Comparison of ENCODE assay signal across 25 cellular contexts in genomic region chr16:88699180-88699579, GRCh38. TPM values are rescaled to one million over a fixed set of nuclear protein-coding genes. Genes with fewer than 3 reads are reported as not detected.
DNase-seq lines count a peak whose midpoint lies in the region; ATAC-seq, FAIRE-seq and TF ChIP-seq lines count a peak whose summit lies in the region.
"Had no signal": no experiment of that assay in that cellular context is flagged by ENCODE, and none has a peak within 500 bp of the region (broad histone marks: within the 10 kb centered on the region; RNA-seq: fewer than 3 reads in every experiment).

No MANE protein-coding gene starts in this region.

- H3K36me3 Mint-ChIP-seq in type B pancreatic cell (no peaks in the 10 kb centered on the region), Calu3 (ENCODE audit: insufficient read depth, unreplicated experiment) (peaks cover 22% of the 10 kb centered on the region)

- no peak for TF ChIP-seq RAD21 in HepG2 (CRISPR knock-in tag; IDR thresholded peaks at IDR 0.05)

- H4K20me1 ChIP-seq in HepG2 (ENCODE audit: insufficient read depth, low read length) = no peaks in the 10 kb centered on the region

- CTCF ChIA-PET in HepG2 (lab: Yijun Ruan, JAX; ENCODE audit: low intra/inter-chr PET ratio, low total read pairs) (no interaction called here), Calu3 (lab: Charles Lee) (no interaction called here)

- no peak for TF ChIP-seq EP300 in HepG2 (IDR thresholded peaks at IDR 0.05; ENCODE audit: low read depth in 2 of 2, low read length in 2 of 2)
- no peak for TF ChIP-seq EP300 in HepG2 (CRISPR knock-in tag; IDR thresholded peaks at IDR 0.05; ENCODE audit: borderline replicate concordance)

- H3K4me1 ChIP-seq in HepG2 (ENCODE audit: insufficient read depth, low read length) = peaks cover 54% of the 10 kb centered on the region
- H3K4me1 ChIP-seq in right lobe of liver = peaks cover 0 to 4% (median 0%) of the 10 kb centered on the region in 4 donors
- peaks cover 58% of the 10 kb centered on the region for H3K4me1 ChIP-seq in lower lobe of right lung
- H3K4me1 ChIP-seq: prostate gland had no signal

- FAIRE-seq in HepG2 (lab: Jason Lieb, UNC) = no peak
- FAIRE-seq: frontal cortex, H54 had no signal

- no peak for ATAC-seq in HepG2
- no peak for ATAC-seq in right lobe of liver
- no peak for ATAC-seq in lower lobe of right lung
- ATAC-seq: activated CD8-positive, alpha-beta T cell treated with anti-CD3 and anti-CD28 coated beads, Interleukin-2, amount 10 ng/mL, durations not matched to agents 7 days and 5 days had no signal

- TF ChIP-seq CTCF in HepG2 (CRISPR knock-in tag; IDR thresholded peaks at IDR 0.05) (no peak), right lobe of liver (IDR thresholded peaks at IDR 0.05) (no peak), lower lobe of right lung (IDR thresholded peaks at IDR 0.05) (no peak), type B pancreatic cell (conservative IDR thresholded peaks at IDR 0.05) (no peak), Calu3 (IDR thresholded peaks at IDR 0.05; ENCODE audit: unreplicated experiment) (no peak)

- H3K4me1 Mint-ChIP-seq in type B pancreatic cell (ENCODE audit: unreplicated experiment) (peaks cover 4% of the 10 kb centered on the region), Calu3 (ENCODE audit: low read depth, unreplicated experiment) (no peaks in the 10 kb centered on the region)

- H3K9me3 Mint-ChIP-seq in type B pancreatic cell (no peaks in the 10 kb centered on the region), Calu3 (ENCODE audit: low read depth, unreplicated experiment) (no peaks in the 10 kb centered on the region)
- H3K9me3 Mint-ChIP-seq: stimulated activated naive CD8-positive, alpha-beta T cell treated with anti-CD3 and anti-CD28 coated beads, Interleukin-15, Interleukin-2, amounts not matched to agents 100 ng/mL and 50 ng/mL, for 24 hours had no signal

- no peaks in the 10 kb centered on the region for H3K9me3 ChIP-seq in HepG2 (ENCODE audit: low read length)
- H3K9me3 ChIP-seq in right lobe of liver = no peaks in the 10 kb centered on the region
- H3K9me3 ChIP-seq in lower lobe of right lung = no peaks in the 10 kb centered on the region
- H3K9me3 ChIP-seq: prostate gland, sigmoid colon, SJSA1, thoracic aorta had no signal

- POLR2A ChIA-PET in HepG2 (lab: Yijun Ruan, JAX) = no interaction called here

- H2AFZ ChIP-seq in HepG2 (ENCODE audit: low read length) = no peak overlapping the region

- H3K36me3 ChIP-seq in HepG2 (replicated peaks in 1 of 2; ENCODE audit: control insufficient read depth in 1 of 2, insufficient read depth in 2 of 2, low read length in 2 of 2) (peaks cover 11 to 12% of the 10 kb centered on the region in 2 experiments; a peak in 4 of 5 replicates), right lobe of liver (peaks cover 0 to 9% (median 1%) of the 10 kb centered on the region in 4 donors), lower lobe of right lung (peaks cover 57% of the 10 kb centered on the region)
- H3K36me3 ChIP-seq: prostate gland had no signal

- WGBS in HepG2 (ENCODE audit: low lambda C conversion rate) = 100% methylated on average over 6 of the region's 16 CpGs
- no CpG with 5 or more reads among the region's 16 CpGs for WGBS in right lobe of liver (ENCODE audit: insufficient coverage, low coverage, low lambda C conversion rate, missing lambda C conversion rate)

- no peak overlapping the region for H3K27ac ChIP-seq in HepG2 (ENCODE audit: extremely low read length, insufficient read depth, low read length)
- H3K27ac ChIP-seq in right lobe of liver = no peak overlapping the region
- H3K27ac ChIP-seq in lower lobe of right lung = peak overlapping the region; percentile 89
- H3K27ac ChIP-seq: prostate gland, sigmoid colon, SJSA1, thoracic aorta had no signal

- H3K9ac ChIP-seq in HepG2 (ENCODE audit: insufficient read depth, low read depth, low read length) = no peak overlapping the region

- H3K27ac Mint-ChIP-seq in type B pancreatic cell (no peak overlapping the region), Calu3 (ENCODE audit: unreplicated experiment) (no peak overlapping the region)

- BruUV-seq in HepG2 (replicated peaks; lab: Mats Ljungman, UMichigan) (TSS peak; percentile 16), Calu3 (replicated peaks; lab: Mats Ljungman, UMichigan) (no TSS peak)

- no peak overlapping the region for H3K4me3 Mint-ChIP-seq in type B pancreatic cell
- no peak overlapping the region for H3K4me3 Mint-ChIP-seq in Calu3 (ENCODE audit: low read depth, unreplicated experiment)

- no peak overlapping the region for H3K4me2 ChIP-seq in HepG2 (ENCODE audit: low read depth, low read length)

- in situ Hi-C loops in HepG2 (cut with HindIII; ENCODE audit: extremely low pct_ligation_motif_present, low pct_unique_long_range_greater_than_20kb) = no loop called here

- intact Hi-C loops in HepG2 (cut with micrococcal nuclease; ENCODE audit: unreplicated experiment) = no loop called here
- intact Hi-C loops in right lobe of liver (cut with DNase I) = no loop called here
- intact Hi-C loops in lower lobe of right lung (cut with DNase I) = no loop called here
- intact Hi-C loops in Calu3 (cut with micrococcal nuclease; ENCODE audit: unreplicated experiment) = no loop called here

- H3K27me3 ChIP-seq in HepG2 (ENCODE audit: control insufficient read depth in 1 of 2, insufficient read depth in 2 of 2, low read length in 2 of 2) = peaks cover 5% of the 10 kb centered on the region in 2 experiments; a peak in 3 of 5 replicates
- no peaks in the 10 kb centered on the region for H3K27me3 ChIP-seq in right lobe of liver
- no peaks in the 10 kb centered on the region for H3K27me3 ChIP-seq in lower lobe of right lung (ENCODE audit: low read depth)
- H3K27me3 ChIP-seq: sigmoid colon, SJSA1 had no signal

- peaks cover under 1% of the 10 kb centered on the region for H3K79me2 ChIP-seq in HepG2 (ENCODE audit: insufficient read depth, low read length)

- H3K27me3 Mint-ChIP-seq in type B pancreatic cell (no peaks in the 10 kb centered on the region), Calu3 (ENCODE audit: unreplicated experiment) (no peaks in the 10 kb centered on the region)
- H3K27me3 Mint-ChIP-seq: stimulated activated naive CD8-positive, alpha-beta T cell treated with anti-CD3 and anti-CD28 coated beads, Interleukin-15, Interleukin-2, amounts not matched to agents 100 ng/mL and 50 ng/mL, for 24 hours had no signal

- H3K4me3 ChIP-seq in HepG2 (replicated peaks in 1 of 3; ENCODE audit: insufficient read depth in 1 of 3, low read depth in 2 of 3, low read length in 3 of 3) (no peak overlapping the region), right lobe of liver (no peak overlapping the region), lower lobe of right lung (no peak overlapping the region)
- H3K4me3 ChIP-seq: prostate gland, sigmoid colon, SJSA1, thoracic aorta had no signal

- no peak for DNase-seq in HepG2 (ENCODE audit: low spot score)
- DNase-seq in right lobe of liver = no peak
- no peak for DNase-seq in lower lobe of right lung
- DNase-seq in activated effector memory CD4-positive, alpha-beta T cell treated with Interleukin-2 at 50 U/mL for 16 hours = no peak
- DNase-seq in type B pancreatic cell (ENCODE audit: extremely low spot score, unreplicated experiment) = no peak
- DNase-seq in Calu3 = no peak
- DNase-seq: activated CD4-positive, CD25-positive, alpha-beta regulatory T cell; activated CD8-positive, alpha-beta T cell treated with anti-CD3 and anti-CD28 coated beads, Interleukin-2, amount 10 ng/mL, durations not matched to agents 7 days and 5 days; activated gamma-delta T cell; central memory CD4-positive, alpha-beta T cell; DND-41; MV-4-11; NCI-H146; NCI-H2107; NCI-H774; sigmoid colon; T-helper 1 cell had no signal

- TF ChIP-seq POLR2A in HepG2 (IDR thresholded peaks at IDR 0.05; ENCODE audit: insufficient read depth in 1 of 2, low read depth in 2 of 2, low read length in 2 of 2) = no peak
- TF ChIP-seq POLR2A in right lobe of liver (IDR thresholded peaks at IDR 0.05) = no peak

RNA-seq across cellular contexts. Expression of gene RNF166, which starts 7.0 kb away (rescaled TPM):
- total RNA-seq in HepG2 (2016; rRNA removed; fragmentation: Illumina TruSeq; extraction: Trizol) (15.1 and 23.0 TPM in 2 replicates), right lobe of liver (10 to 100 TPM in 2 of 6 experiments, 1 to 10 TPM in 4; 8.1 to 12.8 (median 10.0) TPM), lower lobe of right lung (61.9 TPM), type B pancreatic cell (ENCODE audit: low replicate concordance) (11.9 and 20.1 TPM in 2 replicates), Calu3 (2022) (33.3 and 34.3 TPM in 2 replicates)
- 36.0 and 37.2 TPM in 2 replicates for total RNA-seq in HepG2 (2016; cell fraction: cytosol; rRNA removed; fragmentation: Illumina TruSeq; extraction: Trizol; ENCODE audit: low read depth)
- 17.3 and 23.3 TPM in 2 replicates for total RNA-seq in HepG2 (2016; cell fraction: insoluble cytoplasmic fraction; rRNA removed; fragmentation: Illumina TruSeq; extraction: Trizol)
- 41.6 and 45.9 TPM in 2 replicates for total RNA-seq in HepG2 (2016; cell fraction: membrane; rRNA removed; fragmentation: Illumina TruSeq; extraction: Trizol)
- 14.0 and 14.1 TPM in 2 replicates for total RNA-seq in HepG2 (2016; cell fraction: nucleus; rRNA removed; fragmentation: Illumina TruSeq; extraction: Trizol)
- polyA plus RNA-seq in HepG2 (2011; rRNA removed) = 21.4 and 26.2 TPM in 2 replicates
- 14.8 and 24.4 TPM in 2 replicates for polyA plus RNA-seq in HepG2 (2011; cell fraction: cytosol; rRNA removed)
- 83.8 and 91.3 TPM in 2 replicates for polyA plus RNA-seq in HepG2 (2011; cell fraction: nucleus; rRNA removed)
- 12.2 and 16.1 TPM in 2 replicates for polyA plus RNA-seq in HepG2 (2012)
- 22.9 and 25.4 TPM in 2 replicates for polyA plus RNA-seq in HepG2 (2016; cell fraction: cytosol; fragmentation: Illumina TruSeq; extraction: Trizol; ENCODE audit: low read depth)
- polyA plus RNA-seq in HepG2 (2016; cell fraction: insoluble cytoplasmic fraction; fragmentation: Illumina TruSeq; extraction: Trizol; ENCODE audit: low read depth) = 19.2 and 20.2 TPM in 2 replicates
- polyA plus RNA-seq in HepG2 (2016; cell fraction: membrane; fragmentation: Illumina TruSeq; extraction: Trizol; ENCODE audit: low read depth) = 32.0 and 34.1 TPM in 2 replicates
- polyA plus RNA-seq in HepG2 (2016; cell fraction: nucleus; fragmentation: Illumina TruSeq; extraction: Trizol; ENCODE audit: insufficient read depth, low read depth) = 36.7 and 43.4 TPM in 2 replicates
- 11.5 and 25.6 TPM in 2 replicates for polyA minus RNA-seq in HepG2 (2011; rRNA and poly(A)+ RNA removed; ENCODE audit: low replicate concordance)
- 12.9 and 17.8 TPM in 2 replicates for polyA minus RNA-seq in HepG2 (2011; cell fraction: cytosol; rRNA and poly(A)+ RNA removed)
- polyA minus RNA-seq in HepG2 (2011; cell fraction: nucleus; rRNA and poly(A)+ RNA removed) = 14.2 and 18.7 TPM in 2 replicates

RNA-seq across cellular contexts. Expression of gene CTU2, which starts 7.1 kb away (rescaled TPM):
- total RNA-seq in HepG2 (2016; rRNA removed; fragmentation: Illumina TruSeq; extraction: Trizol) = 21.9 TPM in 2 replicates
- total RNA-seq in HepG2 (2016; cell fraction: cytosol; rRNA removed; fragmentation: Illumina TruSeq; extraction: Trizol; ENCODE audit: low read depth) = 11.4 and 12.8 TPM in 2 replicates
- total RNA-seq in HepG2 (2016; cell fraction: insoluble cytoplasmic fraction; rRNA removed; fragmentation: Illumina TruSeq; extraction: Trizol) = 16.8 and 22.4 TPM in 2 replicates
- 13.8 and 15.9 TPM in 2 replicates for total RNA-seq in HepG2 (2016; cell fraction: membrane; rRNA removed; fragmentation: Illumina TruSeq; extraction: Trizol)
- 16.7 and 17.2 TPM in 2 replicates for total RNA-seq in HepG2 (2016; cell fraction: nucleus; rRNA removed; fragmentation: Illumina TruSeq; extraction: Trizol)
- polyA plus RNA-seq in HepG2 (2011; rRNA removed) = 13.3 and 18.5 TPM in 2 replicates
- polyA plus RNA-seq in HepG2 (2011; cell fraction: cytosol; rRNA removed) = 11.8 and 19.4 TPM in 2 replicates
- 63.3 and 73.6 TPM in 2 replicates for polyA plus RNA-seq in HepG2 (2011; cell fraction: nucleus; rRNA removed)
- 11.6 and 15.1 TPM in 2 replicates for polyA plus RNA-seq in HepG2 (2012)
- polyA plus RNA-seq in HepG2 (2016; cell fraction: cytosol; fragmentation: Illumina TruSeq; extraction: Trizol; ENCODE audit: low read depth) = 12.4 and 16.5 TPM in 2 replicates
- polyA plus RNA-seq in HepG2 (2016; cell fraction: insoluble cytoplasmic fraction; fragmentation: Illumina TruSeq; extraction: Trizol; ENCODE audit: low read depth) = 20.9 and 22.4 TPM in 2 replicates
- polyA plus RNA-seq in HepG2 (2016; cell fraction: membrane; fragmentation: Illumina TruSeq; extraction: Trizol; ENCODE audit: low read depth) = 13.3 and 14.9 TPM in 2 replicates
- polyA plus RNA-seq in HepG2 (2016; cell fraction: nucleus; fragmentation: Illumina TruSeq; extraction: Trizol; ENCODE audit: insufficient read depth, low read depth) = 39.4 and 44.9 TPM in 2 replicates
- 23.1 and 25.7 TPM in 2 replicates for polyA minus RNA-seq in HepG2 (2011; rRNA and poly(A)+ RNA removed; ENCODE audit: low replicate concordance)
- 15.2 and 18.6 TPM in 2 replicates for polyA minus RNA-seq in HepG2 (2011; cell fraction: cytosol; rRNA and poly(A)+ RNA removed)
- 19.3 and 20.7 TPM in 2 replicates for polyA minus RNA-seq in HepG2 (2011; cell fraction: nucleus; rRNA and poly(A)+ RNA removed)
- 1 to 10 TPM; 5.0 to 9.5 (median 8.2) TPM for total RNA-seq in right lobe of liver
- total RNA-seq in lower lobe of right lung = 14.5 TPM
- total RNA-seq in type B pancreatic cell (ENCODE audit: low replicate concordance) = 25.1 and 27.1 TPM in 2 replicates
- 39.5 and 49.1 TPM in 2 replicates for total RNA-seq in Calu3 (2022)

RNA-seq across cellular contexts. Expression of gene SNAI3, which starts 12.9 kb away (rescaled TPM):
- total RNA-seq in HepG2 (2016; rRNA removed; fragmentation: Illumina TruSeq; extraction: Trizol) (0.09 and 0.18 TPM in 2 replicates), right lobe of liver (under 1 TPM; 0.15 to 0.98 (median 0.35) TPM), lower lobe of right lung (6.1 TPM), type B pancreatic cell (ENCODE audit: low replicate concordance) (0.68 and 0.79 TPM in 2 replicates), Calu3 (2022) (0.34 and 0.54 TPM in 2 replicates)
- not detected in 2 replicates for total RNA-seq in HepG2 (2016; cell fraction: cytosol; rRNA removed; fragmentation: Illumina TruSeq; extraction: Trizol; ENCODE audit: low read depth)
- total RNA-seq in HepG2 (2016; cell fraction: insoluble cytoplasmic fraction; rRNA removed; fragmentation: Illumina TruSeq; extraction: Trizol) = 0.13 and 0.17 TPM in 2 replicates
- total RNA-seq in HepG2 (2016; cell fraction: membrane; rRNA removed; fragmentation: Illumina TruSeq; extraction: Trizol) = 0.12 TPM in 1 of 2 replicates, not detected in the other
- not detected in 2 replicates for total RNA-seq in HepG2 (2016; cell fraction: nucleus; rRNA removed; fragmentation: Illumina TruSeq; extraction: Trizol)
- 0.18 and 0.40 TPM in 2 replicates for polyA plus RNA-seq in HepG2 (2011; rRNA removed)
- 0.18 and 0.44 TPM in 2 replicates for polyA plus RNA-seq in HepG2 (2011; cell fraction: cytosol; rRNA removed)
- 0.35 and 0.64 TPM in 2 replicates for polyA plus RNA-seq in HepG2 (2011; cell fraction: nucleus; rRNA removed)
- 0.40 and 0.47 TPM in 2 replicates for polyA plus RNA-seq in HepG2 (2012)
- polyA plus RNA-seq in HepG2 (2016; cell fraction: cytosol; fragmentation: Illumina TruSeq; extraction: Trizol; ENCODE audit: low read depth) = 0.08 TPM in 1 of 2 replicates, not detected in the other
- 0.26 TPM in 1 of 2 replicates, not detected in the other for polyA plus RNA-seq in HepG2 (2016; cell fraction: insoluble cytoplasmic fraction; fragmentation: Illumina TruSeq; extraction: Trizol; ENCODE audit: low read depth)
- polyA plus RNA-seq in HepG2 (2016; cell fraction: membrane; fragmentation: Illumina TruSeq; extraction: Trizol; ENCODE audit: low read depth) = 0.15 and 0.21 TPM in 2 replicates
- 0.27 TPM in 1 of 2 replicates, not detected in the other for polyA plus RNA-seq in HepG2 (2016; cell fraction: nucleus; fragmentation: Illumina TruSeq; extraction: Trizol; ENCODE audit: insufficient read depth, low read depth)
- 0.84 TPM in 1 of 2 replicates, not detected in the other for polyA minus RNA-seq in HepG2 (2011; rRNA and poly(A)+ RNA removed; ENCODE audit: low replicate concordance)
- polyA minus RNA-seq in HepG2 (2011; cell fraction: cytosol; rRNA and poly(A)+ RNA removed) = not detected in 2 replicates
- polyA minus RNA-seq in HepG2 (2011; cell fraction: nucleus; rRNA and poly(A)+ RNA removed) = not detected in 2 replicates
- total RNA-seq: A673, frontal cortex had no signal
- polyA plus RNA-seq: BJ had no signal

RNA-seq across cellular contexts. Expression of gene MVD, which starts 36.3 kb away (rescaled TPM):
- total RNA-seq in HepG2 (2016; rRNA removed; fragmentation: Illumina TruSeq; extraction: Trizol) = 128 and 187 TPM in 2 replicates
- total RNA-seq in HepG2 (2016; cell fraction: cytosol; rRNA removed; fragmentation: Illumina TruSeq; extraction: Trizol; ENCODE audit: low read depth) = 86.8 and 92.1 TPM in 2 replicates
- 110 and 194 TPM in 2 replicates for total RNA-seq in HepG2 (2016; cell fraction: insoluble cytoplasmic fraction; rRNA removed; fragmentation: Illumina TruSeq; extraction: Trizol)
- total RNA-seq in HepG2 (2016; cell fraction: membrane; rRNA removed; fragmentation: Illumina TruSeq; extraction: Trizol) = 93.3 and 93.5 TPM in 2 replicates
- total RNA-seq in HepG2 (2016; cell fraction: nucleus; rRNA removed; fragmentation: Illumina TruSeq; extraction: Trizol) = 150 and 173 TPM in 2 replicates
- 28.1 and 68.9 TPM in 2 replicates for polyA plus RNA-seq in HepG2 (2011; rRNA removed)
- polyA plus RNA-seq in HepG2 (2011; cell fraction: cytosol; rRNA removed) = 33.1 and 34.9 TPM in 2 replicates
- polyA plus RNA-seq in HepG2 (2011; cell fraction: nucleus; rRNA removed) = 340 and 407 TPM in 2 replicates
- polyA plus RNA-seq in HepG2 (2012) = 81.3 and 104 TPM in 2 replicates
- 49.5 and 55.8 TPM in 2 replicates for polyA plus RNA-seq in HepG2 (2016; cell fraction: cytosol; fragmentation: Illumina TruSeq; extraction: Trizol; ENCODE audit: low read depth)
- polyA plus RNA-seq in HepG2 (2016; cell fraction: insoluble cytoplasmic fraction; fragmentation: Illumina TruSeq; extraction: Trizol; ENCODE audit: low read depth) = 117 and 128 TPM in 2 replicates
- 64.4 TPM in 2 replicates for polyA plus RNA-seq in HepG2 (2016; cell fraction: membrane; fragmentation: Illumina TruSeq; extraction: Trizol; ENCODE audit: low read depth)
- 435 and 459 TPM in 2 replicates for polyA plus RNA-seq in HepG2 (2016; cell fraction: nucleus; fragmentation: Illumina TruSeq; extraction: Trizol; ENCODE audit: insufficient read depth, low read depth)
- polyA minus RNA-seq in HepG2 (2011; rRNA and poly(A)+ RNA removed; ENCODE audit: low replicate concordance) = 8.9 and 43.8 TPM in 2 replicates
- 24.2 and 37.5 TPM in 2 replicates for polyA minus RNA-seq in HepG2 (2011; cell fraction: cytosol; rRNA and poly(A)+ RNA removed)
- 34.4 and 55.3 TPM in 2 replicates for polyA minus RNA-seq in HepG2 (2011; cell fraction: nucleus; rRNA and poly(A)+ RNA removed)
- total RNA-seq in right lobe of liver = 10 to 100 TPM; 10.2 to 57.1 (median 15.2) TPM
- total RNA-seq in lower lobe of right lung = 71.8 TPM
- 59.0 and 60.6 TPM in 2 replicates for total RNA-seq in type B pancreatic cell (ENCODE audit: low replicate concordance)
- total RNA-seq in Calu3 (2022) = 139 and 152 TPM in 2 replicates

RNA-seq across cellular contexts. Expression of gene CYBA, which starts 48.3 kb away (rescaled TPM):
- total RNA-seq in HepG2 (2016; rRNA removed; fragmentation: Illumina TruSeq; extraction: Trizol) = 84.2 and 250 TPM in 2 replicates
- 92.1 and 114 TPM in 2 replicates for total RNA-seq in HepG2 (2016; cell fraction: cytosol; rRNA removed; fragmentation: Illumina TruSeq; extraction: Trizol; ENCODE audit: low read depth)
- 90.4 and 246 TPM in 2 replicates for total RNA-seq in HepG2 (2016; cell fraction: insoluble cytoplasmic fraction; rRNA removed; fragmentation: Illumina TruSeq; extraction: Trizol)
- total RNA-seq in HepG2 (2016; cell fraction: membrane; rRNA removed; fragmentation: Illumina TruSeq; extraction: Trizol) = 55.3 and 74.3 TPM in 2 replicates
- total RNA-seq in HepG2 (2016; cell fraction: nucleus; rRNA removed; fragmentation: Illumina TruSeq; extraction: Trizol) = 170 and 197 TPM in 2 replicates
- 196 and 258 TPM in 2 replicates for polyA plus RNA-seq in HepG2 (2011; rRNA removed)
- polyA plus RNA-seq in HepG2 (2011; cell fraction: cytosol; rRNA removed) = 338 and 484 TPM in 2 replicates
- polyA plus RNA-seq in HepG2 (2011; cell fraction: nucleus; rRNA removed) = 620 and 660 TPM in 2 replicates
- 207 and 213 TPM in 2 replicates for polyA plus RNA-seq in HepG2 (2012)
- polyA plus RNA-seq in HepG2 (2016; cell fraction: cytosol; fragmentation: Illumina TruSeq; extraction: Trizol; ENCODE audit: low read depth) = 111 and 128 TPM in 2 replicates
- 97.6 and 108 TPM in 2 replicates for polyA plus RNA-seq in HepG2 (2016; cell fraction: insoluble cytoplasmic fraction; fragmentation: Illumina TruSeq; extraction: Trizol; ENCODE audit: low read depth)
- polyA plus RNA-seq in HepG2 (2016; cell fraction: membrane; fragmentation: Illumina TruSeq; extraction: Trizol; ENCODE audit: low read depth) = 58.9 and 66.6 TPM in 2 replicates
- 462 and 471 TPM in 2 replicates for polyA plus RNA-seq in HepG2 (2016; cell fraction: nucleus; fragmentation: Illumina TruSeq; extraction: Trizol; ENCODE audit: insufficient read depth, low read depth)
- 170 and 432 TPM in 2 replicates for polyA minus RNA-seq in HepG2 (2011; rRNA and poly(A)+ RNA removed; ENCODE audit: low replicate concordance)
- 173 and 183 TPM in 2 replicates for polyA minus RNA-seq in HepG2 (2011; cell fraction: cytosol; rRNA and poly(A)+ RNA removed)
- 79.1 and 82.6 TPM in 2 replicates for polyA minus RNA-seq in HepG2 (2011; cell fraction: nucleus; rRNA and poly(A)+ RNA removed)
- total RNA-seq in right lobe of liver = 10 to 100 TPM; 22.8 to 70.0 (median 41.3) TPM
- 371 TPM for total RNA-seq in lower lobe of right lung
- 120 and 144 TPM in 2 replicates for total RNA-seq in type B pancreatic cell (ENCODE audit: low replicate concordance)
- 867 and 881 TPM in 2 replicates for total RNA-seq in Calu3 (2022)
- total RNA-seq: SJSA1 had no signal
